26 cellular contexts compared by ENCODE assay signal in genomic region chr3:154194869-154195268, GRCh38.
"Had no signal": no experiment of that assay in that cellular context is flagged by ENCODE, and none has a peak within 500 bp of the region (broad histone marks: within the 10 kb centered on the region; RNA-seq: fewer than 3 reads in every experiment).

No MANE protein-coding gene starts in this region.

- H3K9me3 Mint-ChIP-seq: activated CD4-positive, alpha-beta memory T cell treated with anti-CD3 and anti-CD28 coated beads, Interleukin-2, amount 10 ng/mL, durations not matched to agents 7 days and 5 days; activated naive CD8-positive, alpha-beta T cell treated with anti-CD3 and anti-CD28 coated beads for 36 hours had no signal

- H3K36me3 Mint-ChIP-seq: activated CD8-positive, alpha-beta memory T cell treated with anti-CD3 and anti-CD28 coated beads, Interleukin-2, amount 10 ng/mL, durations not matched to agents 7 days and 5 days; activated naive CD8-positive, alpha-beta T cell treated with anti-CD3 and anti-CD28 coated beads for 36 hours had no signal

- H3K27me3 ChIP-seq: ascending aorta had no signal

- H3K4me1 ChIP-seq: ascending aorta had no signal

- DNase-seq: activated CD4-positive, alpha-beta memory T cell treated with anti-CD3 and anti-CD28 coated beads, Interleukin-2, amount 10 ng/mL, durations not matched to agents 7 days and 5 days; activated CD4-positive, alpha-beta T cell treated with anti-CD3 and anti-CD28 coated beads for 1 hour; activated CD4-positive, alpha-beta T cell treated with anti-CD3 and anti-CD28 coated beads for 48 hours; activated CD4-positive, CD25-positive, alpha-beta regulatory T cell; activated CD8-positive, alpha-beta memory T cell treated with anti-CD3 and anti-CD28 coated beads for 24 hours; activated CD8-positive, alpha-beta memory T cell treated with anti-CD3 and anti-CD28 coated beads, Interleukin-2, amount 10 ng/mL, durations not matched to agents 7 days and 5 days; activated CD8-positive, alpha-beta memory T cell treated with anti-CD3 and anti-CD28 coated beads, Interleukin-2, amount 50 U/mL, for 48 hours; activated effector memory CD4-positive, alpha-beta T cell treated with Interleukin-2 at 50 U/mL for 16 hours; activated naive CD4-positive, alpha-beta T cell treated with anti-CD3 and anti-CD28 coated beads, Interleukin-2, amount 50 U/mL, for 16 hours; activated naive CD8-positive, alpha-beta T cell treated with anti-CD3 and anti-CD28 coated beads for 36 hours; activated T-cell treated with anti-CD3 and anti-CD28 coated beads, Interleukin-2, amount 50 U/mL, for 48 hours; amygdala; NCI-H1092; NCI-H1436 treated with DMSO at 0.1 percent for 48 hours; NCI-H1694 treated with DMSO at 0.1 percent for 48 hours; NCI-H2029; NCI-H345; NCI-H524 treated with DMSO at 0.1 percent for 48 hours; OCI-M1; Right ventricle myocardium superior; SW 1271; T-helper 1 cell; T-helper 9 cell had no signal

- H3K4me1 Mint-ChIP-seq: activated CD4-positive, alpha-beta memory T cell treated with anti-CD3 and anti-CD28 coated beads, Interleukin-2, amount 10 ng/mL, durations not matched to agents 7 days and 5 days; activated CD8-positive, alpha-beta memory T cell treated with anti-CD3 and anti-CD28 coated beads, Interleukin-2, amount 10 ng/mL, durations not matched to agents 7 days and 5 days; activated naive CD8-positive, alpha-beta T cell treated with anti-CD3 and anti-CD28 coated beads for 36 hours had no signal

- H3K4me3 ChIP-seq: ascending aorta, K562 had no signal

- H3K27ac ChIP-seq: ascending aorta, VCaP had no signal

- H3K4me3 Mint-ChIP-seq: activated CD4-positive, alpha-beta memory T cell treated with anti-CD3 and anti-CD28 coated beads, Interleukin-2, amount 10 ng/mL, durations not matched to agents 7 days and 5 days; activated CD8-positive, alpha-beta memory T cell treated with anti-CD3 and anti-CD28 coated beads, Interleukin-2, amount 10 ng/mL, durations not matched to agents 7 days and 5 days; activated naive CD8-positive, alpha-beta T cell treated with anti-CD3 and anti-CD28 coated beads for 36 hours had no signal

- H3K9me3 ChIP-seq: ascending aorta had no signal

- ATAC-seq: activated CD8-positive, alpha-beta memory T cell treated with anti-CD3 and anti-CD28 coated beads, Interleukin-2, amount 10 ng/mL, durations not matched to agents 7 days and 5 days; K562 had no signal

- H3K27ac Mint-ChIP-seq: activated CD4-positive, alpha-beta memory T cell treated with anti-CD3 and anti-CD28 coated beads, Interleukin-2, amount 10 ng/mL, durations not matched to agents 7 days and 5 days; activated CD8-positive, alpha-beta memory T cell treated with anti-CD3 and anti-CD28 coated beads, Interleukin-2, amount 10 ng/mL, durations not matched to agents 7 days and 5 days; activated naive CD8-positive, alpha-beta T cell treated with anti-CD3 and anti-CD28 coated beads for 36 hours had no signal
